1 cellular context compared by ENCODE assay signal in genomic region chr2:241314181-241314932, GRCh38.
TF ChIP-seq lines count a peak whose summit lies in the region.

No MANE protein-coding gene starts in this region.

TF ChIP-seq in K562, 482 proteins besides CTCF, POLR2A, EP300 and RAD21 (continued from another document):
- no peak for TF ChIP-seq ZNF717 (CRISPR knock-in tag; IDR thresholded peaks at IDR 0.05)
- no peak for TF ChIP-seq UBTF (IDR thresholded peaks at IDR 0.05; ENCODE audit: borderline replicate concordance in 1 of 2, low read depth in 2 of 2, low read length in 2 of 2)
- TF ChIP-seq HNRNPUL1 (IDR thresholded peaks at IDR 0.05; ENCODE audit: low read length): no peak
- TF ChIP-seq E2F8 (IDR thresholded peaks at IDR 0.05; ENCODE audit: low read depth, partially characterized antibody): no peak
- TF ChIP-seq BCOR (IDR thresholded peaks at IDR 0.05): peak; percentile 17; the same call in 1 of the 2 replicates
- TF ChIP-seq KAT8 (IDR thresholded peaks at IDR 0.05; ENCODE audit: low read depth): no peak
- TF ChIP-seq ZFP36 (IDR thresholded peaks at IDR 0.05; ENCODE audit: low read depth, low read length, partially characterized antibody): peak; percentile 98
- no peak for TF ChIP-seq KLF6 (CRISPR knock-in tag; IDR thresholded peaks at IDR 0.05; ENCODE audit: borderline replicate concordance)
- no peak for TF ChIP-seq ID3 (CRISPR knock-in tag; IDR thresholded peaks at IDR 0.05)
- TF ChIP-seq ID3 (tag; IDR thresholded peaks at IDR 0.05): no peak
- no peak for TF ChIP-seq XRCC5 (IDR thresholded peaks at IDR 0.05; ENCODE audit: low read depth, low read length)
- no peak for TF ChIP-seq EZH2 (IDR thresholded peaks at IDR 0.05; ENCODE audit: borderline replicate concordance, low read depth, low read length)
- no peak for TF ChIP-seq NFATC3 (IDR thresholded peaks at IDR 0.05)
- TF ChIP-seq ZNF512 (tag; IDR thresholded peaks at IDR 0.05): no peak
- no peak for TF ChIP-seq TAF15 (IDR thresholded peaks at IDR 0.05; ENCODE audit: low read depth, low read length)
- peak; percentile 45; the same call in 1 of the 2 replicates for TF ChIP-seq AFF4 (CRISPR knock-in tag; IDR thresholded peaks at IDR 0.05)
- no peak for TF ChIP-seq GTF3C2 (IDR thresholded peaks at IDR 0.05; ENCODE audit: borderline replicate concordance, extremely low read depth, insufficient read length)
- no peak for TF ChIP-seq ZNF184 (CRISPR knock-in tag; IDR thresholded peaks at IDR 0.05)
- no peak for TF ChIP-seq ETS1 (conservative IDR thresholded peaks at IDR 0.05; ENCODE audit: control insufficient read depth, low read depth, low read length)
- no peak for TF ChIP-seq ATF2 (CRISPR knock-in tag; IDR thresholded peaks at IDR 0.05)
- TF ChIP-seq ZNF444 (CRISPR knock-in tag; IDR thresholded peaks at IDR 0.05): no peak
- TF ChIP-seq CEBPZ (IDR thresholded peaks at IDR 0.05; ENCODE audit: borderline replicate concordance, low read depth, low read length): no peak
- TF ChIP-seq MXI1 (IDR thresholded peaks at IDR 0.05; ENCODE audit: low read depth, low read length): no peak
- no peak for TF ChIP-seq ZNF347 (CRISPR knock-in tag; IDR thresholded peaks at IDR 0.05; ENCODE audit: low read depth)
- TF ChIP-seq MIER1 (IDR thresholded peaks at IDR 0.05; ENCODE audit: low read depth): no peak
